In genomic region chr9:137076636-137077009, GRCh38 we compare ENCODE assay signal across 8 cellular contexts. TPM values are rescaled to one million over a fixed set of nuclear protein-coding genes. Genes with fewer than 3 reads are reported as not detected.
A peak's percentile ranks its signal among the peaks of the same experiment; 100 is the strongest.
DNase-seq lines count a peak whose midpoint lies in the region; ATAC-seq and TF ChIP-seq lines count a peak whose summit lies in the region.

No MANE protein-coding gene starts in this region.

- no peaks in the 10 kb centered on the region for H3K9me3 Mint-ChIP-seq in effector memory CD8-positive, alpha-beta T cell
- no peaks in the 10 kb centered on the region for H3K9me3 Mint-ChIP-seq in osteocyte (ENCODE audit: unreplicated experiment)

- H3K27me3 Mint-ChIP-seq in effector memory CD8-positive, alpha-beta T cell, result no peaks in the 10 kb centered on the region
- no peaks in the 10 kb centered on the region for H3K27me3 Mint-ChIP-seq in osteocyte (ENCODE audit: unreplicated experiment)

- H3K79me2 ChIP-seq in MM.1S (ENCODE audit: low read length), result peaks cover 24% of the 10 kb centered on the region

- H3K4me1 ChIP-seq in MM.1S (ENCODE audit: low read length), result 0 out of 2 replicates have a peak, but pooled peaks cover 5% of the 10 kb centered on the region

- DNase-seq in MM.1S (no peak), osteocyte (ENCODE audit: extremely low spot score, unreplicated experiment) (no peak), NCI-H2171 treated with DMSO at 0.1 percent for 48 hours (lab: John Stamatoyannopoulos, UW) (no peak)
- DNase-seq in effector memory CD8-positive, alpha-beta T cell, result no peak

- H3K4me2 ChIP-seq in MM.1S (ENCODE audit: low read depth, low read length), result peak overlapping the region; percentile 79

- peak overlapping the region; percentile 53 for H3K4me3 ChIP-seq in MM.1S (ENCODE audit: low read length)

- TF ChIP-seq CTCF in C4-2B (conservative IDR thresholded peaks at IDR 0.05) (no peak), MM.1S (IDR thresholded peaks at IDR 0.05; ENCODE audit: low read length) (no peak), osteocyte (IDR thresholded peaks at IDR 0.05) (no peak)

- peaks cover 3% of the 10 kb centered on the region; the same call in 1 of the 2 replicates for H3K36me3 ChIP-seq in MM.1S (replicated peaks; ENCODE audit: insufficient read depth, low read length)

- H3K27ac Mint-ChIP-seq in effector memory CD8-positive, alpha-beta T cell, result no peak overlapping the region
- H3K27ac Mint-ChIP-seq in osteocyte (ENCODE audit: unreplicated experiment), result no peak overlapping the region

- H3K27me3 ChIP-seq in MM.1S (replicated peaks; ENCODE audit: insufficient read depth, low read length), result no peaks in the 10 kb centered on the region

- no peaks in the 10 kb centered on the region for H3K9me3 ChIP-seq in MM.1S (replicated peaks; ENCODE audit: insufficient read depth, low read length)

- H3K36me3 Mint-ChIP-seq in effector memory CD8-positive, alpha-beta T cell (ENCODE audit: insufficient read depth), result no peaks in the 10 kb centered on the region
- no peaks in the 10 kb centered on the region for H3K36me3 Mint-ChIP-seq in osteocyte (ENCODE audit: unreplicated experiment)

- H3K9ac ChIP-seq in MM.1S (ENCODE audit: low read length), result peak overlapping the region; percentile 22; the same call in 1 of the 2 replicates

- peak overlapping the region; percentile 68 to 73 for H3K4me3 Mint-ChIP-seq in effector memory CD8-positive, alpha-beta T cell
- peak overlapping the region; percentile 68 for H3K4me3 Mint-ChIP-seq in osteocyte (ENCODE audit: unreplicated experiment)

- peaks cover 0 to 2% of the 10 kb centered on the region in 2 donors for H3K4me1 Mint-ChIP-seq in effector memory CD8-positive, alpha-beta T cell (ENCODE audit: low read depth in 2 of 2)
- H3K4me1 Mint-ChIP-seq in osteocyte (ENCODE audit: unreplicated experiment), result peaks cover 5% of the 10 kb centered on the region

- H3F3A ChIP-seq in MM.1S (ENCODE audit: insufficient read depth, low read length), result peaks cover 4% of the 10 kb centered on the region; the same call in 1 of the 2 replicates

- no peaks in the 10 kb centered on the region for H4K20me1 ChIP-seq in MM.1S (ENCODE audit: insufficient read depth, low read length)

- no peak for ATAC-seq in effector memory CD8-positive, alpha-beta T cell (replicated peaks)
- ATAC-seq in HG03521 (IDR thresholded peaks at IDR 0.05; ENCODE audit: unreplicated experiment) (no peak), GM18519 (IDR thresholded peaks at IDR 0.05; ENCODE audit: low FRiP score, unreplicated experiment) (no peak), GM19023 (IDR thresholded peaks at IDR 0.05; ENCODE audit: unreplicated experiment) (no peak)

- peak overlapping the region; percentile 81 for H2AFZ ChIP-seq in MM.1S (ENCODE audit: low read length)

- H3K27ac ChIP-seq in C4-2B (peak overlapping the region; percentile 71; the same call in 1 of the 2 replicates), MM.1S (ENCODE audit: low read length) (no peak overlapping the region)

- no peaks in the 10 kb centered on the region for H3K9me2 ChIP-seq in MM.1S (replicated peaks; ENCODE audit: insufficient read depth, low read length)

RNA-seq across cellular contexts. Expression of gene UAP1L1, which starts 0.7 kb away (rescaled TPM):
- 34.2 and 38.3 TPM in 2 replicates for total RNA-seq in osteocyte

RNA-seq across cellular contexts. Expression of gene SAPCD2, which starts 6.3 kb away (rescaled TPM):
- 3.1 and 3.4 TPM in 2 replicates for total RNA-seq in osteocyte

RNA-seq across cellular contexts. Expression of gene MAN1B1, which starts 10.2 kb away (rescaled TPM):
- total RNA-seq in osteocyte, result 109 and 120 TPM in 2 replicates

RNA-seq across cellular contexts. Expression of gene ENTPD2, which starts 22.8 kb away (rescaled TPM):
- total RNA-seq in osteocyte, result 0.46 TPM in 1 of 2 replicates, not detected in the other

RNA-seq across cellular contexts. Expression of gene NPDC1, which starts 30.6 kb away (rescaled TPM):
- 84.4 and 91.0 TPM in 2 replicates for total RNA-seq in osteocyte
